ENCODE assay signal across 21 cellular contexts in genomic region chr9:110919055-110919445, GRCh38.
DNase-seq lines count a peak whose midpoint lies in the region; ATAC-seq and TF ChIP-seq lines count a peak whose summit lies in the region.
"Had no signal": no experiment of that assay in that cellular context is flagged by ENCODE, and none has a peak within 500 bp of the region (broad histone marks: within the 10 kb centered on the region; RNA-seq: fewer than 3 reads in every experiment).

No MANE protein-coding gene starts in this region.

- no TSS peak for BruUV-seq in Caco-2 (replicated peaks; lab: Mats Ljungman, UMichigan)

- H3K4me3 Mint-ChIP-seq in Caco-2 (ENCODE audit: unreplicated experiment), result no peak overlapping the region
- H3K4me3 Mint-ChIP-seq: activated CD8-positive, alpha-beta T cell treated with anti-CD3 and anti-CD28 coated beads for 36 hours; activated naive CD4-positive, alpha-beta T cell treated with anti-CD3 and anti-CD28 coated beads for 36 hours; activated T-cell treated with anti-CD3 and anti-CD28 coated beads, Interleukin-2, amount 50 U/mL, for 24 hours; CD4-positive, alpha-beta memory T cell; GM23338; naive thymus-derived CD8-positive, alpha-beta T cell; stimulated activated effector memory CD8-positive, alpha-beta T cell treated with anti-CD3 and anti-CD28 coated beads, Interleukin-12 subunit alpha, Interleukin-12 subunit beta, amount 100 ng/mL, for 72 hours; T-helper 1 cell treated with Interleukin-12 subunit alpha and Interleukin-12 subunit beta and Interleukin-4 antibody, amounts not matched to agents 30 μg/mL and 1 μg/mL, for 36 hours had no signal

- H3K4me1 ChIP-seq in Caco-2, result peaks cover 28% of the 10 kb centered on the region
- peaks cover 78% of the 10 kb centered on the region for H3K4me1 ChIP-seq in adipocyte (ENCODE audit: control insufficient read depth, insufficient read depth, low read length)
- H3K4me1 ChIP-seq in HAP-1, result no peaks in the 10 kb centered on the region

- H3K27me3 ChIP-seq in Caco-2 (replicated peaks; ENCODE audit: control insufficient read depth, insufficient read depth, low read length), result no peaks in the 10 kb centered on the region
- H3K27me3 ChIP-seq in adipocyte (replicated peaks; ENCODE audit: control insufficient read depth, insufficient read depth, low read length), result no peaks in the 10 kb centered on the region
- H3K27me3 ChIP-seq in HAP-1 (ENCODE audit: low read depth), result no peaks in the 10 kb centered on the region
- H3K27me3 ChIP-seq: upper lobe of left lung had no signal

- intact Hi-C loops in Caco-2 (cut with micrococcal nuclease; ENCODE audit: unreplicated experiment), result no loop called here

- H3K9me3 Mint-ChIP-seq in Caco-2 (ENCODE audit: unreplicated experiment), result no peaks in the 10 kb centered on the region
- H3K9me3 Mint-ChIP-seq: T-helper 1 cell treated with Interleukin-12 subunit alpha and Interleukin-12 subunit beta and Interleukin-4 antibody, amounts not matched to agents 30 μg/mL and 1 μg/mL, for 36 hours had no signal

- peaks cover 6% of the 10 kb centered on the region for H3K36me3 Mint-ChIP-seq in Caco-2 (ENCODE audit: insufficient read depth, unreplicated experiment)
- H3K36me3 Mint-ChIP-seq: CD4-positive, alpha-beta memory T cell; stimulated activated effector memory CD8-positive, alpha-beta T cell treated with anti-CD3 and anti-CD28 coated beads, Interleukin-12 subunit alpha, Interleukin-12 subunit beta, amount 100 ng/mL, for 72 hours had no signal

- H3K27me3 Mint-ChIP-seq in Caco-2 (ENCODE audit: insufficient read depth, unreplicated experiment), result no peaks in the 10 kb centered on the region
- H3K27me3 Mint-ChIP-seq: activated CD8-positive, alpha-beta T cell treated with anti-CD3 and anti-CD28 coated beads for 36 hours; activated T-cell treated with anti-CD3 and anti-CD28 coated beads, Interleukin-2, amount 50 U/mL, for 24 hours; CD4-positive, alpha-beta memory T cell; naive thymus-derived CD8-positive, alpha-beta T cell had no signal

- in situ Hi-C loops in HAP-1 (cut with MboI; ENCODE audit: low sequenced_read_pairs), result no loop called here

- no peak for TF ChIP-seq CTCF in Caco-2 (IDR thresholded peaks at IDR 0.05; ENCODE audit: insufficient read depth in 1 of 2, low read depth in 1 of 2, low read length in 1 of 2, severe bottlenecking in 1 of 2, unreplicated experiment in 1 of 2)

- H3K9ac ChIP-seq in adipocyte (ENCODE audit: low read length), result peak overlapping the region; percentile 78

- H3K4me3 ChIP-seq in Caco-2 (ENCODE audit: low read depth, low read length) (no peak overlapping the region), adipocyte (ENCODE audit: low read length) (peak overlapping the region; percentile 39), skin epidermis (no peak overlapping the region), HAP-1 (no peak overlapping the region)
- H3K4me3 ChIP-seq: GM23338, upper lobe of left lung had no signal

- H3K36me3 ChIP-seq in Caco-2 (ENCODE audit: control insufficient read depth, insufficient read depth, low read length), result no peaks in the 10 kb centered on the region
- H3K36me3 ChIP-seq in adipocyte (ENCODE audit: control insufficient read depth, insufficient read depth, low read length, severe bottlenecking), result peaks cover 6% of the 10 kb centered on the region
- H3K36me3 ChIP-seq in HAP-1 (replicated peaks), result no peaks in the 10 kb centered on the region
- H3K36me3 ChIP-seq: upper lobe of left lung had no signal

- H3K4me1 Mint-ChIP-seq in Caco-2 (ENCODE audit: low read depth, unreplicated experiment), result peaks cover 21% of the 10 kb centered on the region
- H3K4me1 Mint-ChIP-seq: CD4-positive, alpha-beta memory T cell; GM23338; naive thymus-derived CD8-positive, alpha-beta T cell; stimulated activated effector memory CD8-positive, alpha-beta T cell treated with anti-CD3 and anti-CD28 coated beads, Interleukin-12 subunit alpha, Interleukin-12 subunit beta, amount 100 ng/mL, for 72 hours had no signal

- DNase-seq in Caco-2 (no peak), adipocyte (ENCODE audit: low read depth) (no peak), fibroblast of peridontal ligament (ENCODE audit: extremely low read depth) (peak; percentile 46), HAP-1 (ENCODE audit: low spot score in 2 of 2) (no peak), NCI-H1417 treated with DMSO at 0.1 percent for 48 hours (lab: John Stamatoyannopoulos, UW) (no peak)
- DNase-seq: activated CD8-positive, alpha-beta T cell treated with anti-CD3 and anti-CD28 coated beads for 36 hours; activated naive CD4-positive, alpha-beta T cell treated with anti-CD3 and anti-CD28 coated beads for 36 hours; activated T-cell treated with anti-CD3 and anti-CD28 coated beads, Interleukin-2, amount 50 U/mL, for 24 hours; CD4-positive, alpha-beta memory T cell; cortex of kidney; naive thymus-derived CD8-positive, alpha-beta T cell; NCI-H187; NCI-H446 treated with DMSO at 0.1 percent for 48 hours had no signal

- CTCF ChIA-PET in Caco-2 (lab: Charles Lee), result no interaction called here

- POLR2A ChIA-PET in Caco-2 (lab: Charles Lee), result no interaction called here

- peak overlapping the region; percentile 30 for H3K27ac Mint-ChIP-seq in Caco-2 (ENCODE audit: unreplicated experiment)
- H3K27ac Mint-ChIP-seq: activated CD8-positive, alpha-beta T cell treated with anti-CD3 and anti-CD28 coated beads for 36 hours; activated naive CD4-positive, alpha-beta T cell treated with anti-CD3 and anti-CD28 coated beads for 36 hours; activated T-cell treated with anti-CD3 and anti-CD28 coated beads, Interleukin-2, amount 50 U/mL, for 24 hours; CD4-positive, alpha-beta memory T cell; naive thymus-derived CD8-positive, alpha-beta T cell; stimulated activated effector memory CD8-positive, alpha-beta T cell treated with anti-CD3 and anti-CD28 coated beads, Interleukin-12 subunit alpha, Interleukin-12 subunit beta, amount 100 ng/mL, for 72 hours; T-helper 1 cell treated with Interleukin-12 subunit alpha and Interleukin-12 subunit beta and Interleukin-4 antibody, amounts not matched to agents 30 μg/mL and 1 μg/mL, for 36 hours had no signal

- peak overlapping the region in 11 of 21 experiments; percentile 8 to 79 (median 43) for H3K27ac ChIP-seq in skin epidermis

- peaks cover 6% of the 10 kb centered on the region; the same call in 1 of the 2 replicates for H3K9me3 ChIP-seq in Caco-2
- no peaks in the 10 kb centered on the region for H3K9me3 ChIP-seq in adipocyte (ENCODE audit: control insufficient read depth, low read length)
- no peaks in the 10 kb centered on the region for H3K9me3 ChIP-seq in HAP-1
- H3K9me3 ChIP-seq: upper lobe of left lung had no signal

- no peak for ATAC-seq in HG02571 (IDR thresholded peaks at IDR 0.05; ENCODE audit: unreplicated experiment)
- no peak for ATAC-seq in GM19397 (IDR thresholded peaks at IDR 0.05; ENCODE audit: unreplicated experiment)
- ATAC-seq: activated CD8-positive, alpha-beta T cell treated with anti-CD3 and anti-CD28 coated beads for 36 hours; GM23338; HepG2; naive thymus-derived CD8-positive, alpha-beta T cell; stimulated activated effector memory CD8-positive, alpha-beta T cell treated with anti-CD3 and anti-CD28 coated beads, Interleukin-12 subunit alpha, Interleukin-12 subunit beta, amount 100 ng/mL, for 72 hours had no signal
